ENCODE assay signal across 7 cellular contexts in genomic region chr4:187799735-187800134, GRCh38.
"Had no signal": no experiment of that assay in that cellular context is flagged by ENCODE, and none has a peak within 500 bp of the region (broad histone marks: within the 10 kb centered on the region; RNA-seq: fewer than 3 reads in every experiment).

No MANE protein-coding gene starts in this region.

- H3K4me3 Mint-ChIP-seq: GM23338, HFFc6, IgD-negative memory B cell had no signal

- H3K4me1 ChIP-seq: HAP-1 had no signal

- H2AFZ ChIP-seq: GM23338 had no signal

- H3K9me3 ChIP-seq: HAP-1 had no signal

- H3K27me3 Mint-ChIP-seq: IgD-negative memory B cell had no signal

- ATAC-seq: GM23338, HCT116, HepG2 had no signal

- H3K27ac Mint-ChIP-seq: GM23338, HFFc6, IgD-negative memory B cell had no signal

- H3K4me1 Mint-ChIP-seq: IgD-negative memory B cell had no signal

- DNase-seq: HFFc6 had no signal

- H3K9me3 Mint-ChIP-seq: HFFc6 had no signal

- H3K36me3 Mint-ChIP-seq: IgD-negative memory B cell had no signal

- H3K27ac ChIP-seq: HL-60 had no signal

- H3K4me3 ChIP-seq: GM23338, HAP-1 had no signal

- H3K36me3 ChIP-seq: HAP-1 had no signal

- H3K4me2 ChIP-seq: GM23338 had no signal
